15 cellular contexts compared by ENCODE assay signal in genomic region chr2:133676392-133677130, GRCh38.
DNase-seq lines count a peak whose midpoint lies in the region; ATAC-seq, FAIRE-seq and TF ChIP-seq lines count a peak whose summit lies in the region.
"Had no signal": no experiment of that assay in that cellular context is flagged by ENCODE, and none has a peak within 500 bp of the region (broad histone marks: within the 10 kb centered on the region; RNA-seq: fewer than 3 reads in every experiment).

No MANE protein-coding gene starts in this region.

- H2AFZ ChIP-seq in K562 (ENCODE audit: low read depth, low read length) = no peak overlapping the region
- H2AFZ ChIP-seq: hepatocyte had no signal

- POLR2A ChIA-PET in K562 (lab: Yijun Ruan, JAX) = no interaction called here

- H3K4me1 ChIP-seq in cardiac muscle cell (ENCODE audit: low read depth) = peaks cover 30% of the 10 kb centered on the region
- no peaks in the 10 kb centered on the region for H3K4me1 ChIP-seq in K562 (replicated peaks in 1 of 2; ENCODE audit: control insufficient read depth in 2 of 2, insufficient read depth in 2 of 2, low read length in 2 of 2)
- peaks cover 0 to 32% (median 0%) of the 10 kb centered on the region in 4 donors for H3K4me1 ChIP-seq in tibial nerve

- H3K79me2 ChIP-seq in K562 (ENCODE audit: control insufficient read depth, insufficient read depth, low read length) = no peaks in the 10 kb centered on the region
- H3K79me2 ChIP-seq: hepatocyte had no signal

- no TSS peak for BruUV-seq in K562 (replicated peaks; lab: Mats Ljungman, UMichigan)

- ATAC-seq in Right ventricle myocardium inferior (no peak), K562 (peak; percentile 49; the same call in 2 of the 3 replicates), GM19023 (IDR thresholded peaks at IDR 0.05; ENCODE audit: unreplicated experiment) (no peak)
- ATAC-seq: left colon had no signal

- intact Hi-C loops in Right ventricle myocardium inferior (cut with DNase I) = loop anchor here (5.0 kb wide), 1 partner anchor 91 kb away; no protein-coding TSS in a partner anchor
- intact Hi-C loops in K562 (cut with micrococcal nuclease) = no loop called here

- DNase-seq in cardiac muscle cell (ENCODE audit: low read depth in 1 of 2, low spot score in 1 of 2) = peak in 1 of 2 donors; percentile 49
- DNase-seq in Right ventricle myocardium inferior (ENCODE audit: missing footprints) = no peak
- DNase-seq in K562 (ENCODE audit: extremely low read depth in 1 of 4, low spot score in 3 of 4) = no peak
- DNase-seq in foreskin fibroblast = peak; percentile 54 to 80
- DNase-seq in substantia nigra (lab: John Stamatoyannopoulos, UW) = no peak
- no peak for DNase-seq in tibial nerve (ENCODE audit: low spot score in 2 of 2)
- DNase-seq in HTR-8/SVneo (ENCODE audit: insufficient read length, low spot score) = no peak
- DNase-seq: activated effector memory CD4-positive, alpha-beta T cell treated with Interleukin-2 at 50 U/mL for 16 hours; left colon; naive B cell; NCI-H1105 treated with DMSO at 0.1 percent for 48 hours; NCI-H226; stimulated activated CD4-positive, alpha-beta T cell treated with anti-CD3 and anti-CD28 coated beads, Interleukin-4, amount 100 ng/mL, for 1 hour had no signal

- FAIRE-seq in K562 (lab: Jason Lieb, UNC) (no peak), HTR-8/SVneo (lab: Jason Lieb, UNC) (no peak)

- no peak overlapping the region for H3K4me3 ChIP-seq in cardiac muscle cell
- no peak overlapping the region for H3K4me3 ChIP-seq in K562
- H3K4me3 ChIP-seq in foreskin fibroblast (ENCODE audit: low read depth in 1 of 2, low read length in 2 of 2) = no peak overlapping the region
- H3K4me3 ChIP-seq in tibial nerve = no peak overlapping the region
- H3K4me3 ChIP-seq: hepatocyte had no signal

- WGBS in K562 (ENCODE audit: insufficient coverage, low coverage, missing lambda C conversion rate) = 0% methylated on average over 1 of the region's 1 CpG
- WGBS in tibial nerve, 2 donors = 81% methylated on average over 1 of the region's 1 CpG

- in situ Hi-C loops in K562 (cut with MboI) = no loop called here

- no peak for TF ChIP-seq EP300 in K562 (IDR thresholded peaks at IDR 0.05; ENCODE audit: low read length)
- no peak for TF ChIP-seq EP300 in tibial nerve (IDR thresholded peaks at IDR 0.05)

- no peak for TF ChIP-seq RAD21 in K562 (CRISPR knock-in tag; conservative IDR thresholded peaks at IDR 0.05 in 1 of 2, IDR thresholded peaks at IDR 0.05 in 1 of 2)

- no peaks in the 10 kb centered on the region for H4K20me1 ChIP-seq in K562 (replicated peaks; ENCODE audit: control insufficient read depth, insufficient read depth, low read length)

- no peaks in the 10 kb centered on the region for H3K9me1 ChIP-seq in K562 (ENCODE audit: control insufficient read depth, insufficient read depth, low read length)

- H3K27ac ChIP-seq in cardiac muscle cell = peak overlapping the region; percentile 29
- H3K27ac ChIP-seq in K562 (ENCODE audit: extremely low read depth, low read depth, low read length) = no peak overlapping the region
- peak overlapping the region; percentile 86 for H3K27ac ChIP-seq in substantia nigra (ENCODE audit: low read depth, low read length, poor library complexity, severe bottlenecking)
- no peak overlapping the region for H3K27ac ChIP-seq in tibial nerve
- H3K27ac ChIP-seq: hepatocyte had no signal

- H3K36me3 ChIP-seq in cardiac muscle cell (no peaks in the 10 kb centered on the region), K562 (ENCODE audit: control insufficient read depth, insufficient read depth, low read length) (no peaks in the 10 kb centered on the region), tibial nerve (no peaks in the 10 kb centered on the region)

- H3K9me3 ChIP-seq in cardiac muscle cell (ENCODE audit: low read depth) (no peaks in the 10 kb centered on the region), K562 (replicated peaks; ENCODE audit: control insufficient read depth, insufficient read depth, low read depth, low read length) (no peaks in the 10 kb centered on the region), tibial nerve (no peaks in the 10 kb centered on the region)

- TF ChIP-seq CTCF in cardiac muscle cell (IDR thresholded peaks at IDR 0.05; ENCODE audit: low read depth, low read length) (no peak), K562 (IDR thresholded peaks at IDR 0.05 in 2 of 3, conservative IDR thresholded peaks at IDR 0.05 in 1 of 3; ENCODE audit: insufficient read depth in 2 of 3, low read depth in 1 of 3, low read length in 3 of 3) (no peak), foreskin fibroblast (IDR thresholded peaks at IDR 0.05; ENCODE audit: low read depth, low read length) (no peak), tibial nerve (IDR thresholded peaks at IDR 0.05) (no peak)

- CTCF ChIA-PET in K562 (lab: Yijun Ruan, JAX; ENCODE audit: low intra/inter-chr PET ratio) = no interaction called here

- no peak overlapping the region for H3K4me2 ChIP-seq in K562 (ENCODE audit: insufficient read depth, low read length)
- H3K4me2 ChIP-seq: hepatocyte had no signal

- no peaks in the 10 kb centered on the region for H3K27me3 ChIP-seq in cardiac muscle cell
- H3K27me3 ChIP-seq in K562 (ENCODE audit: control insufficient read depth in 2 of 2, insufficient read depth in 2 of 2, low read length in 2 of 2) = no peaks in the 10 kb centered on the region
- no peaks in the 10 kb centered on the region for H3K27me3 ChIP-seq in tibial nerve
- H3K27me3 ChIP-seq: hepatocyte had no signal

- TF ChIP-seq POLR2A in K562 (conservative IDR thresholded peaks at IDR 0.05) (no peak), tibial nerve (IDR thresholded peaks at IDR 0.05) (no peak)

- H3K9ac ChIP-seq in K562 (ENCODE audit: insufficient read depth in 1 of 2, low read depth in 2 of 2, low read length in 2 of 2) = no peak overlapping the region

TF ChIP-seq in K562, 482 proteins besides CTCF, POLR2A, EP300 and RAD21:
- TF ChIP-seq E2F5 (CRISPR knock-in tag; IDR thresholded peaks at IDR 0.05) (no peak), NR2C2 (CRISPR knock-in tag; IDR thresholded peaks at IDR 0.05) (no peak), NR2C2 (tag; IDR thresholded peaks at IDR 0.05) (no peak), ZNF780A (CRISPR knock-in tag; IDR thresholded peaks at IDR 0.05) (no peak), MLLT1 (IDR thresholded peaks at IDR 0.05) (no peak), CEBPG (CRISPR knock-in tag; IDR thresholded peaks at IDR 0.05) (no peak), CEBPG (tag; conservative IDR thresholded peaks at IDR 0.05 in 1 of 2, IDR thresholded peaks at IDR 0.05 in 1 of 2) (peak in 1 of 2 experiments; percentile 34; a peak in 1 of 4 replicates)

Comparison
In these comparisons a context has a peak if more than half of its experiments do, and no peak if none do; other contexts are left out.
1. DNase-seq: peak in foreskin fibroblast (2 of 2); none in Right ventricle myocardium inferior (single experiment), K562 (0 of 4), substantia nigra (0 of 49), tibial nerve (0 of 2) and HTR-8/SVneo (single experiment).
2. H3K27ac ChIP-seq: peak in cardiac muscle cell (single experiment) and substantia nigra (single experiment); none in K562 (single experiment) and tibial nerve (0 of 4).